Comparison of ENCODE assay signal across 1 cellular context in the genomic region with DNA sequence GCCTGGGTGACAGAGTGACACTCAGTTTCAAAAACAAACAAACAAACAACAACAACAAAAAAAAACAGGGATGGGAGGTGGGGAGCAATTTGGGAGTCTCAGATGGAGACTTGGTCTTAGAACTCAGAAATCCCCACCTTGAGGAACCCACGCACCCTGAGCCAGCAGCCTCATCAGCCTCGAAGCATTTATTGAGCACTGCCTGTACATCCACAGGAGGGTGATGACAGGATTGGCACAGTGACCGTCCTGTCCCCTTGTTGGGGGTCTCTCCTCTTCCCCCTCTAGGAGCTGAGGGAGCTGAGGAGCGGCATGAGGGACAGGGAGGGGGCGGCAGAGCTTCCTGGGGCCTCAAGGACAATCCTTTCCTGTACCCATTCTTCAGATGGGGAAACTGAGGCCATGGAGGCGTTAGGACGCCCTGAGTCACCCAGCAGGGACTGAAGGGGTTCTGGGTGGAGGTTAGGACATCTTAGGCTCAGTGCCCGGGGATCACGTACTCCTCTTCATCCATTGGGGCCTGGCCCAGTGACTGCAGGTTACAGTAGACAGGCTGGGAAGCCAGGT.
TF ChIP-seq lines count a peak whose summit lies in the region.

No MANE protein-coding gene starts in this region.

TF ChIP-seq in K562, 482 proteins besides CTCF, POLR2A, EP300 and RAD21 (continued from another document and continues in another):
- TF ChIP-seq, protein P1, sequence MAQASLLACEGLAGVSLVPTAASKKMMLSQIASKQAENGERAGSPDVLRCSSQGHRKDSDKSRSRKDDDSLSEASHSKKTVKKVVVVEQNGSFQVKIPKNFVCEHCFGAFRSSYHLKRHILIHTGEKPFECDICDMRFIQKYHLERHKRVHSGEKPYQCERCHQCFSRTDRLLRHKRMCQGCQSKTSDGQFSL (CRISPR knock-in tag; IDR thresholded peaks at IDR 0.05), result no peak
- TF ChIP-seq, protein P1 (tag; IDR thresholded peaks at IDR 0.05), result no peak
- TF ChIP-seq, protein P2, sequence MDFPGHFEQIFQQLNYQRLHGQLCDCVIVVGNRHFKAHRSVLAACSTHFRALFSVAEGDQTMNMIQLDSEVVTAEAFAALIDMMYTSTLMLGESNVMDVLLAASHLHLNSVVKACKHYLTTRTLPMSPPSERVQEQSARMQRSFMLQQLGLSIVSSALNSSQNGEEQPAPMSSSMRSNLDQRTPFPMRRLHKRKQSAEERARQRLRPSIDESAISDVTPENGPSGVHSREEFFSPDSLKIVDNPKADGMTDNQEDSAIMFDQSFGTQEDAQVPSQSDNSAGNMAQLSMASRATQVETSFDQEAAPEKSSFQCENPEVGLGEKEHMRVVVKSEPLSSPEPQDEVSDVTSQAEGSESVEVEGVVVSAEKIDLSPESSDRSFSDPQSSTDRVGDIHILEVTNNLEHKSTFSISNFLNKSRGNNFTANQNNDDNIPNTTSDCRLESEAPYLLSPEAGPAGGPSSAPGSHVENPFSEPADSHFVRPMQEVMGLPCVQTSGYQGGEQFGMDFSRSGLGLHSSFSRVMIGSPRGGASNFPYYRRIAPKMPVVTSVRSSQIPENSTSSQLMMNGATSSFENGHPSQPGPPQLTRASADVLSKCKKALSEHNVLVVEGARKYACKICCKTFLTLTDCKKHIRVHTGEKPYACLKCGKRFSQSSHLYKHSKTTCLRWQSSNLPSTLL (IDR thresholded peaks at IDR 0.05), result no peak
- TF ChIP-seq JUND (IDR thresholded peaks at IDR 0.05; ENCODE audit: borderline replicate concordance, low read depth, low read length), result no peak
- TF ChIP-seq JUND (tag; IDR thresholded peaks at IDR 0.05; ENCODE audit: borderline replicate concordance, low read depth, low read length), result no peak
- TF ChIP-seq LEF1 (IDR thresholded peaks at IDR 0.05), result no peak
- TF ChIP-seq NEUROD1 (IDR thresholded peaks at IDR 0.05; ENCODE audit: borderline replicate concordance, low read depth, low read length, partially characterized antibody), result no peak
- TF ChIP-seq RBM39 (optimal IDR thresholded peaks at IDR 0.05; ENCODE audit: low read depth, low read length), result no peak
- peak; percentile 74 for TF ChIP-seq ESRRA (IDR thresholded peaks at IDR 0.05; ENCODE audit: borderline replicate concordance, low read depth)
- TF ChIP-seq, protein P3, sequence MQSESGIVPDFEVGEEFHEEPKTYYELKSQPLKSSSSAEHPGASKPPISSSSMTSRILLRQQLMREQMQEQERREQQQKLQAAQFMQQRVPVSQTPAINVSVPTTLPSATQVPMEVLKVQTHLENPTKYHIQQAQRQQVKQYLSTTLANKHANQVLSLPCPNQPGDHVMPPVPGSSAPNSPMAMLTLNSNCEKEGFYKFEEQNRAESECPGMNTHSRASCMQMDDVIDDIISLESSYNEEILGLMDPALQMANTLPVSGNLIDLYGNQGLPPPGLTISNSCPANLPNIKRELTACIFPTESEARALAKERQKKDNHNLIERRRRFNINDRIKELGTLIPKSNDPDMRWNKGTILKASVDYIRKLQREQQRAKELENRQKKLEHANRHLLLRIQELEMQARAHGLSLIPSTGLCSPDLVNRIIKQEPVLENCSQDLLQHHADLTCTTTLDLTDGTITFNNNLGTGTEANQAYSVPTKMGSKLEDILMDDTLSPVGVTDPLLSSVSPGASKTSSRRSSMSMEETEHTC (IDR thresholded peaks at IDR 0.05), result no peak
- TF ChIP-seq SMARCA5 (IDR thresholded peaks at IDR 0.05), result peak; percentile 79
- peak; percentile 41 for TF ChIP-seq RBM22 (IDR thresholded peaks at IDR 0.05; ENCODE audit: low read depth, low read length, poor library complexity, severe bottlenecking)
- no peak for TF ChIP-seq CBFB (CRISPR knock-in tag; IDR thresholded peaks at IDR 0.05)
- TF ChIP-seq, protein P4, sequence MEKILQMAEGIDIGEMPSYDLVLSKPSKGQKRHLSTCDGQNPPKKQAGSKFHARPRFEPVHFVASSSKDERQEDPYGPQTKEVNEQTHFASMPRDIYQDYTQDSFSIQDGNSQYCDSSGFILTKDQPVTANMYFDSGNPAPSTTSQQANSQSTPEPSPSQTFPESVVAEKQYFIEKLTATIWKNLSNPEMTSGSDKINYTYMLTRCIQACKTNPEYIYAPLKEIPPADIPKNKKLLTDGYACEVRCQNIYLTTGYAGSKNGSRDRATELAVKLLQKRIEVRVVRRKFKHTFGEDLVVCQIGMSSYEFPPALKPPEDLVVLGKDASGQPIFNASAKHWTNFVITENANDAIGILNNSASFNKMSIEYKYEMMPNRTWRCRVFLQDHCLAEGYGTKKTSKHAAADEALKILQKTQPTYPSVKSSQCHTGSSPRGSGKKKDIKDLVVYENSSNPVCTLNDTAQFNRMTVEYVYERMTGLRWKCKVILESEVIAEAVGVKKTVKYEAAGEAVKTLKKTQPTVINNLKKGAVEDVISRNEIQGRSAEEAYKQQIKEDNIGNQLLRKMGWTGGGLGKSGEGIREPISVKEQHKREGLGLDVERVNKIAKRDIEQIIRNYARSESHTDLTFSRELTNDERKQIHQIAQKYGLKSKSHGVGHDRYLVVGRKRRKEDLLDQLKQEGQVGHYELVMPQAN (IDR thresholded peaks at IDR 0.05; ENCODE audit: borderline replicate concordance), result no peak
- TF ChIP-seq SP1 (CRISPR knock-in tag; IDR thresholded peaks at IDR 0.05), result peak; percentile 16; the same call in 1 of the 2 replicates
- TF ChIP-seq CBX2 (IDR thresholded peaks at IDR 0.05; ENCODE audit: insufficient read depth, low read length, poor library complexity, severe bottlenecking), result no peak
- no peak for TF ChIP-seq ZNF695 (CRISPR knock-in tag; IDR thresholded peaks at IDR 0.05)
- no peak for TF ChIP-seq ZNF408 (CRISPR knock-in tag; IDR thresholded peaks at IDR 0.05; ENCODE audit: low read depth)
- TF ChIP-seq RBM25 (IDR thresholded peaks at IDR 0.05; ENCODE audit: low read depth, low read length, severe bottlenecking), result peak; percentile 78
- TF ChIP-seq PML (IDR thresholded peaks at IDR 0.05; ENCODE audit: low read length), result no peak
- TF ChIP-seq ESRRB (CRISPR knock-in tag; IDR thresholded peaks at IDR 0.05; ENCODE audit: borderline replicate concordance), result no peak
- no peak for TF ChIP-seq STAG1 (CRISPR knock-in tag; IDR thresholded peaks at IDR 0.05; ENCODE audit: borderline replicate concordance)
- no peak for TF ChIP-seq MEF2A (IDR thresholded peaks at IDR 0.05; ENCODE audit: control insufficient read depth, low read depth, low read length)
- TF ChIP-seq ZNF140 (CRISPR knock-in tag; IDR thresholded peaks at IDR 0.05), result no peak
- TF ChIP-seq SMAD3 (CRISPR knock-in tag; conservative IDR thresholded peaks at IDR 0.05), result no peak
- TF ChIP-seq HLTF (IDR thresholded peaks at IDR 0.05), result no peak
- no peak for TF ChIP-seq SIN3B (IDR thresholded peaks at IDR 0.05; ENCODE audit: low read depth)
- TF ChIP-seq, protein P5, sequence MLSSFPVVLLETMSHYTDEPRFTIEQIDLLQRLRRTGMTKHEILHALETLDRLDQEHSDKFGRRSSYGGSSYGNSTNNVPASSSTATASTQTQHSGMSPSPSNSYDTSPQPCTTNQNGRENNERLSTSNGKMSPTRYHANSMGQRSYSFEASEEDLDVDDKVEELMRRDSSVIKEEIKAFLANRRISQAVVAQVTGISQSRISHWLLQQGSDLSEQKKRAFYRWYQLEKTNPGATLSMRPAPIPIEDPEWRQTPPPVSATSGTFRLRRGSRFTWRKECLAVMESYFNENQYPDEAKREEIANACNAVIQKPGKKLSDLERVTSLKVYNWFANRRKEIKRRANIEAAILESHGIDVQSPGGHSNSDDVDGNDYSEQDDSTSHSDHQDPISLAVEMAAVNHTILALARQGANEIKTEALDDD (IDR thresholded peaks at IDR 0.05), result no peak
- TF ChIP-seq, protein P6, sequence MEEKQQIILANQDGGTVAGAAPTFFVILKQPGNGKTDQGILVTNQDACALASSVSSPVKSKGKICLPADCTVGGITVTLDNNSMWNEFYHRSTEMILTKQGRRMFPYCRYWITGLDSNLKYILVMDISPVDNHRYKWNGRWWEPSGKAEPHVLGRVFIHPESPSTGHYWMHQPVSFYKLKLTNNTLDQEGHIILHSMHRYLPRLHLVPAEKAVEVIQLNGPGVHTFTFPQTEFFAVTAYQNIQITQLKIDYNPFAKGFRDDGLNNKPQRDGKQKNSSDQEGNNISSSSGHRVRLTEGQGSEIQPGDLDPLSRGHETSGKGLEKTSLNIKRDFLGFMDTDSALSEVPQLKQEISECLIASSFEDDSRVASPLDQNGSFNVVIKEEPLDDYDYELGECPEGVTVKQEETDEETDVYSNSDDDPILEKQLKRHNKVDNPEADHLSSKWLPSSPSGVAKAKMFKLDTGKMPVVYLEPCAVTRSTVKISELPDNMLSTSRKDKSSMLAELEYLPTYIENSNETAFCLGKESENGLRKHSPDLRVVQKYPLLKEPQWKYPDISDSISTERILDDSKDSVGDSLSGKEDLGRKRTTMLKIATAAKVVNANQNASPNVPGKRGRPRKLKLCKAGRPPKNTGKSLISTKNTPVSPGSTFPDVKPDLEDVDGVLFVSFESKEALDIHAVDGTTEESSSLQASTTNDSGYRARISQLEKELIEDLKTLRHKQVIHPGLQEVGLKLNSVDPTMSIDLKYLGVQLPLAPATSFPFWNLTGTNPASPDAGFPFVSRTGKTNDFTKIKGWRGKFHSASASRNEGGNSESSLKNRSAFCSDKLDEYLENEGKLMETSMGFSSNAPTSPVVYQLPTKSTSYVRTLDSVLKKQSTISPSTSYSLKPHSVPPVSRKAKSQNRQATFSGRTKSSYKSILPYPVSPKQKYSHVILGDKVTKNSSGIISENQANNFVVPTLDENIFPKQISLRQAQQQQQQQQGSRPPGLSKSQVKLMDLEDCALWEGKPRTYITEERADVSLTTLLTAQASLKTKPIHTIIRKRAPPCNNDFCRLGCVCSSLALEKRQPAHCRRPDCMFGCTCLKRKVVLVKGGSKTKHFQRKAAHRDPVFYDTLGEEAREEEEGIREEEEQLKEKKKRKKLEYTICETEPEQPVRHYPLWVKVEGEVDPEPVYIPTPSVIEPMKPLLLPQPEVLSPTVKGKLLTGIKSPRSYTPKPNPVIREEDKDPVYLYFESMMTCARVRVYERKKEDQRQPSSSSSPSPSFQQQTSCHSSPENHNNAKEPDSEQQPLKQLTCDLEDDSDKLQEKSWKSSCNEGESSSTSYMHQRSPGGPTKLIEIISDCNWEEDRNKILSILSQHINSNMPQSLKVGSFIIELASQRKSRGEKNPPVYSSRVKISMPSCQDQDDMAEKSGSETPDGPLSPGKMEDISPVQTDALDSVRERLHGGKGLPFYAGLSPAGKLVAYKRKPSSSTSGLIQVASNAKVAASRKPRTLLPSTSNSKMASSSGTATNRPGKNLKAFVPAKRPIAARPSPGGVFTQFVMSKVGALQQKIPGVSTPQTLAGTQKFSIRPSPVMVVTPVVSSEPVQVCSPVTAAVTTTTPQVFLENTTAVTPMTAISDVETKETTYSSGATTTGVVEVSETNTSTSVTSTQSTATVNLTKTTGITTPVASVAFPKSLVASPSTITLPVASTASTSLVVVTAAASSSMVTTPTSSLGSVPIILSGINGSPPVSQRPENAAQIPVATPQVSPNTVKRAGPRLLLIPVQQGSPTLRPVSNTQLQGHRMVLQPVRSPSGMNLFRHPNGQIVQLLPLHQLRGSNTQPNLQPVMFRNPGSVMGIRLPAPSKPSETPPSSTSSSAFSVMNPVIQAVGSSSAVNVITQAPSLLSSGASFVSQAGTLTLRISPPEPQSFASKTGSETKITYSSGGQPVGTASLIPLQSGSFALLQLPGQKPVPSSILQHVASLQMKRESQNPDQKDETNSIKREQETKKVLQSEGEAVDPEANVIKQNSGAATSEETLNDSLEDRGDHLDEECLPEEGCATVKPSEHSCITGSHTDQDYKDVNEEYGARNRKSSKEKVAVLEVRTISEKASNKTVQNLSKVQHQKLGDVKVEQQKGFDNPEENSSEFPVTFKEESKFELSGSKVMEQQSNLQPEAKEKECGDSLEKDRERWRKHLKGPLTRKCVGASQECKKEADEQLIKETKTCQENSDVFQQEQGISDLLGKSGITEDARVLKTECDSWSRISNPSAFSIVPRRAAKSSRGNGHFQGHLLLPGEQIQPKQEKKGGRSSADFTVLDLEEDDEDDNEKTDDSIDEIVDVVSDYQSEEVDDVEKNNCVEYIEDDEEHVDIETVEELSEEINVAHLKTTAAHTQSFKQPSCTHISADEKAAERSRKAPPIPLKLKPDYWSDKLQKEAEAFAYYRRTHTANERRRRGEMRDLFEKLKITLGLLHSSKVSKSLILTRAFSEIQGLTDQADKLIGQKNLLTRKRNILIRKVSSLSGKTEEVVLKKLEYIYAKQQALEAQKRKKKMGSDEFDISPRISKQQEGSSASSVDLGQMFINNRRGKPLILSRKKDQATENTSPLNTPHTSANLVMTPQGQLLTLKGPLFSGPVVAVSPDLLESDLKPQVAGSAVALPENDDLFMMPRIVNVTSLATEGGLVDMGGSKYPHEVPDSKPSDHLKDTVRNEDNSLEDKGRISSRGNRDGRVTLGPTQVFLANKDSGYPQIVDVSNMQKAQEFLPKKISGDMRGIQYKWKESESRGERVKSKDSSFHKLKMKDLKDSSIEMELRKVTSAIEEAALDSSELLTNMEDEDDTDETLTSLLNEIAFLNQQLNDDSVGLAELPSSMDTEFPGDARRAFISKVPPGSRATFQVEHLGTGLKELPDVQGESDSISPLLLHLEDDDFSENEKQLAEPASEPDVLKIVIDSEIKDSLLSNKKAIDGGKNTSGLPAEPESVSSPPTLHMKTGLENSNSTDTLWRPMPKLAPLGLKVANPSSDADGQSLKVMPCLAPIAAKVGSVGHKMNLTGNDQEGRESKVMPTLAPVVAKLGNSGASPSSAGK (IDR thresholded peaks at IDR 0.05), result no peak
- peak; percentile 87 for TF ChIP-seq BCOR (IDR thresholded peaks at IDR 0.05)
- TF ChIP-seq DIDO1 (tag; IDR thresholded peaks at IDR 0.05; ENCODE audit: low read depth), result no peak
- TF ChIP-seq NR1H2 (CRISPR knock-in tag; IDR thresholded peaks at IDR 0.05), result no peak
- TF ChIP-seq ADNP (tag; IDR thresholded peaks at IDR 0.05), result peak; percentile 42; the same call in 1 of the 2 replicates
- TF ChIP-seq JUNB (CRISPR knock-in tag; conservative IDR thresholded peaks at IDR 0.05), result no peak
- TF ChIP-seq, protein P7, sequence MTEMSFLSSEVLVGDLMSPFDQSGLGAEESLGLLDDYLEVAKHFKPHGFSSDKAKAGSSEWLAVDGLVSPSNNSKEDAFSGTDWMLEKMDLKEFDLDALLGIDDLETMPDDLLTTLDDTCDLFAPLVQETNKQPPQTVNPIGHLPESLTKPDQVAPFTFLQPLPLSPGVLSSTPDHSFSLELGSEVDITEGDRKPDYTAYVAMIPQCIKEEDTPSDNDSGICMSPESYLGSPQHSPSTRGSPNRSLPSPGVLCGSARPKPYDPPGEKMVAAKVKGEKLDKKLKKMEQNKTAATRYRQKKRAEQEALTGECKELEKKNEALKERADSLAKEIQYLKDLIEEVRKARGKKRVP (CRISPR knock-in tag; IDR thresholded peaks at IDR 0.05), result no peak
- TF ChIP-seq PCBP1 (IDR thresholded peaks at IDR 0.05; ENCODE audit: low read depth, low read length, poor library complexity, severe bottlenecking), result no peak
- TF ChIP-seq KDM1A (IDR thresholded peaks at IDR 0.05), result peak in 1 of 2 experiments; percentile 67; a peak in 2 of 4 replicates
- TF ChIP-seq, protein P8, sequence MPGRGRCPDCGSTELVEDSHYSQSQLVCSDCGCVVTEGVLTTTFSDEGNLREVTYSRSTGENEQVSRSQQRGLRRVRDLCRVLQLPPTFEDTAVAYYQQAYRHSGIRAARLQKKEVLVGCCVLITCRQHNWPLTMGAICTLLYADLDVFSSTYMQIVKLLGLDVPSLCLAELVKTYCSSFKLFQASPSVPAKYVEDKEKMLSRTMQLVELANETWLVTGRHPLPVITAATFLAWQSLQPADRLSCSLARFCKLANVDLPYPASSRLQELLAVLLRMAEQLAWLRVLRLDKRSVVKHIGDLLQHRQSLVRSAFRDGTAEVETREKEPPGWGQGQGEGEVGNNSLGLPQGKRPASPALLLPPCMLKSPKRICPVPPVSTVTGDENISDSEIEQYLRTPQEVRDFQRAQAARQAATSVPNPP (IDR thresholded peaks at IDR 0.05; ENCODE audit: borderline replicate concordance, insufficient read depth, insufficient read length), result no peak
- no peak for TF ChIP-seq TCF3 (CRISPR knock-in tag; IDR thresholded peaks at IDR 0.05)
- no peak for TF ChIP-seq RHOXF2B (CRISPR knock-in tag; conservative IDR thresholded peaks at IDR 0.05)
